8 cellular contexts compared by ENCODE assay signal in the genomic region with DNA sequence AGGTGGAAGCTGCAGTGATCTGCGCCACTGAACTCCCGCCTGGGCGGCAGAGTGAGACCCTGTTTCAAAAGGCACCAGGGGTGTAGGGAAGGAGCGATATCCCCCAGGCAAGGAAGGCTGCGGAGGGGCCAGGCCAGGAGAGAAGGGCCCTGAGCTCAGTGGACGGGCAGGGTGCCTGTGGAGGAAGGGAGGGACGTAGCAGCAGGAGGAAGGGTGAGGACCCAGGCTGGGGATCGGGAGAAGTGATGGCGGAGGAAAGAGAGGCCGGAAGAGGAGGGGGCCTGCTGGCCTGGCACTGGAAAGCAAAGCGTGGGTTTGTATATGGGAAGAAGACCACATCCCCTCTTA. TPM values are rescaled to one million over a fixed set of nuclear protein-coding genes. Genes with fewer than 3 reads are reported as not detected.
A peak's percentile ranks its signal among the peaks of the same experiment; 100 is the strongest.
DNase-seq lines count a peak whose midpoint lies in the region; ATAC-seq and TF ChIP-seq lines count a peak whose summit lies in the region.

No MANE protein-coding gene starts in this region.

- peak overlapping the region; percentile 74 for H3K4me3 ChIP-seq in left ventricle myocardium inferior
- H3K4me3 ChIP-seq in gastrocnemius medialis: peak overlapping the region; percentile 61 to 76 (median 67)

- CTCF ChIA-PET in activated naive CD4-positive, alpha-beta T cell treated with anti-CD3 and anti-CD28 coated beads, Interleukin-2, amount 10 ng/mL, durations not matched to agents 7 days and 5 days (lab: Charles Lee): no interaction called here

- H3K4me1 ChIP-seq in left ventricle myocardium inferior: peaks cover 37% of the 10 kb centered on the region
- H3K4me1 ChIP-seq in gastrocnemius medialis: peaks cover 21 to 27% of the 10 kb centered on the region in 2 donors

- no peak for TF ChIP-seq POLR2A in gastrocnemius medialis (IDR thresholded peaks at IDR 0.05)

- H3K27me3 ChIP-seq in left ventricle myocardium inferior (ENCODE audit: low read depth): no peaks in the 10 kb centered on the region
- H3K27me3 ChIP-seq in gastrocnemius medialis: peaks cover 0 to 3% (median 0%) of the 10 kb centered on the region in 3 donors

- no peak for TF ChIP-seq CTCF in VCaP (conservative IDR thresholded peaks at IDR 0.05)
- no peak for TF ChIP-seq CTCF in left ventricle myocardium inferior (IDR thresholded peaks at IDR 0.05; ENCODE audit: borderline replicate concordance)
- TF ChIP-seq CTCF in gastrocnemius medialis (IDR thresholded peaks at IDR 0.05 in 4 of 5, conservative IDR thresholded peaks at IDR 0.05 in 1 of 5): no peak

- DNase-seq in activated naive CD4-positive, alpha-beta T cell treated with anti-CD3 and anti-CD28 coated beads, Interleukin-2, amount 10 ng/mL, durations not matched to agents 7 days and 5 days: no peak
- DNase-seq in activated naive CD4-positive, alpha-beta T cell treated with anti-CD3 and anti-CD28 coated beads, Interleukin-2, amount 50 U/mL, for 16 hours: no peak
- DNase-seq in left ventricle myocardium inferior (no peak), gastrocnemius medialis (no peak), ecto neural progenitor cell (ENCODE audit: low spot score) (no peak), germinal center (ENCODE audit: low spot score) (no peak)

- in situ Hi-C loops in gastrocnemius medialis (cut with MboI; ENCODE audit: low sequenced_read_pairs in 4 of 4): no loop called here

- peaks cover 81% of the 10 kb centered on the region for H3K4me1 Mint-ChIP-seq in activated naive CD4-positive, alpha-beta T cell treated with anti-CD3 and anti-CD28 coated beads, Interleukin-2, amount 10 ng/mL, durations not matched to agents 7 days and 5 days

- intact Hi-C loops in left ventricle myocardium inferior (cut with micrococcal nuclease) (no loop called here), gastrocnemius medialis (cut with DNase I; ENCODE audit: low total_unique reads) (loop anchor here (2.0 to 10.0 kb wide), 2 partner anchors 25 to 425 kb away; no protein-coding TSS in a partner anchor)

- peaks cover 27% of the 10 kb centered on the region for H3K36me3 Mint-ChIP-seq in activated naive CD4-positive, alpha-beta T cell treated with anti-CD3 and anti-CD28 coated beads, Interleukin-2, amount 10 ng/mL, durations not matched to agents 7 days and 5 days

- H3K27ac ChIP-seq in VCaP (peak overlapping the region; percentile 84), left ventricle myocardium inferior (replicated peaks) (peak overlapping the region; percentile 94), gastrocnemius medialis (peak overlapping the region; percentile 66 to 81 (median 75))

- peak overlapping the region; percentile 99 for H3K4me3 Mint-ChIP-seq in activated naive CD4-positive, alpha-beta T cell treated with anti-CD3 and anti-CD28 coated beads, Interleukin-2, amount 10 ng/mL, durations not matched to agents 7 days and 5 days

- H3K9me3 ChIP-seq in left ventricle myocardium inferior (replicated peaks): no peaks in the 10 kb centered on the region
- no peaks in the 10 kb centered on the region for H3K9me3 ChIP-seq in gastrocnemius medialis

- peaks cover 12% of the 10 kb centered on the region for H3K27me3 Mint-ChIP-seq in activated naive CD4-positive, alpha-beta T cell treated with anti-CD3 and anti-CD28 coated beads, Interleukin-2, amount 10 ng/mL, durations not matched to agents 7 days and 5 days

- H3K36me3 ChIP-seq in left ventricle myocardium inferior (no peaks in the 10 kb centered on the region), gastrocnemius medialis (no peaks in the 10 kb centered on the region)

- peak; percentile 6 to 16 for ATAC-seq in gastrocnemius medialis
- no peak for ATAC-seq in HG03442 (IDR thresholded peaks at IDR 0.05; ENCODE audit: unreplicated experiment)

- peak overlapping the region; percentile 100 for H3K27ac Mint-ChIP-seq in activated naive CD4-positive, alpha-beta T cell treated with anti-CD3 and anti-CD28 coated beads, Interleukin-2, amount 10 ng/mL, durations not matched to agents 7 days and 5 days

- peaks cover under 1% of the 10 kb centered on the region for H3K9me3 Mint-ChIP-seq in activated naive CD4-positive, alpha-beta T cell treated with anti-CD3 and anti-CD28 coated beads, Interleukin-2, amount 10 ng/mL, durations not matched to agents 7 days and 5 days

RNA-seq across cellular contexts. Expression of a gene that starts 45.6 kb away (rescaled TPM):
- 3.2 TPM for total RNA-seq in left ventricle myocardium inferior
- total RNA-seq in gastrocnemius medialis: 10 to 100 TPM in 1 of 4 donors, 1 to 10 TPM in 3; 1.5 to 10.8 (median 4.2) TPM
